10 cellular contexts compared by ENCODE assay signal in the genomic region with DNA sequence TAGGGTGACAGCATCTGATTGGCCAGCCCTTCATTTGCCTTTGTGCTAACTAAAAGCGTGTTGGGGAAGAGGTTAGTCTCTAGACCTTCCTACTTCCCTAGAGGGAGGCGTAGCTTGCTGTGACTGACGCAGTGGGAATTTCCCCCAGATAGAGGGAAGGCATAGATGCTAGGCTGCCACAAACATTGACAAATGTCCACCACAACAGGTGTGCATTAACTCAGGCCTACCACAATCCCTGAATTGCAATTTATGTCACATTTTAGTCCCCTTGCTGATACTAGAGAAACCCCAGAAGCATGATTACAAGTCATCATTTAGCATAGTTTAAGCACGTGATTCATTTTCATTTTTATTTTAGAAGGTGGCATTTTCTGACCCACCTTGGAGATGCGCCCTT.
DNase-seq lines count a peak whose midpoint lies in the region; ATAC-seq and TF ChIP-seq lines count a peak whose summit lies in the region.
"Had no signal": no experiment of that assay in that cellular context is flagged by ENCODE, and none has a peak within 500 bp of the region (broad histone marks: within the 10 kb centered on the region; RNA-seq: fewer than 3 reads in every experiment).

No MANE protein-coding gene starts in this region.

- H3K27me3 ChIP-seq in Karpas-422 (ENCODE audit: low read length): no peaks in the 10 kb centered on the region

- no peak for DNase-seq in activated CD8-positive, alpha-beta memory T cell treated with anti-CD3 and anti-CD28 coated beads, Interleukin-2, amount 10 ng/mL, durations not matched to agents 7 days and 5 days
- no peak for DNase-seq in activated CD8-positive, alpha-beta memory T cell treated with anti-CD3 and anti-CD28 coated beads for 24 hours
- peak; percentile 72 for DNase-seq in NAMALWA (ENCODE audit: low spot score)
- DNase-seq in osteocyte (ENCODE audit: extremely low spot score, unreplicated experiment): no peak
- DNase-seq in Right ventricle myocardium superior: no peak
- DNase-seq in Karpas-422: no peak
- DNase-seq: ACHN, WERI-Rb-1 had no signal

- CTCF ChIA-PET in activated CD8-positive, alpha-beta memory T cell treated with anti-CD3 and anti-CD28 coated beads, Interleukin-2, amount 10 ng/mL, durations not matched to agents 7 days and 5 days (lab: Charles Lee): interaction anchor here (0.6 to 2.8 kb wide), 8 partner anchors 8 to 433 kb away, joined by 3 to 17 read pairs (median 3); no protein-coding TSS in a partner anchor

- no peak overlapping the region for H3K4me2 ChIP-seq in Karpas-422 (ENCODE audit: low read depth, low read length, poor library complexity, severe bottlenecking)

- no peaks in the 10 kb centered on the region for H3K27me3 Mint-ChIP-seq in activated CD8-positive, alpha-beta memory T cell treated with anti-CD3 and anti-CD28 coated beads, Interleukin-2, amount 10 ng/mL, durations not matched to agents 7 days and 5 days
- H3K27me3 Mint-ChIP-seq in stimulated activated naive CD8-positive, alpha-beta T cell treated with anti-CD3 and anti-CD28 coated beads, Interleukin-15, Interleukin-2, amounts not matched to agents 100 ng/mL and 50 ng/mL, for 24 hours: peaks cover 6% of the 10 kb centered on the region
- peaks cover 19% of the 10 kb centered on the region for H3K27me3 Mint-ChIP-seq in osteocyte (ENCODE audit: unreplicated experiment)

- no peak overlapping the region for H3K4me3 Mint-ChIP-seq in activated CD8-positive, alpha-beta memory T cell treated with anti-CD3 and anti-CD28 coated beads, Interleukin-2, amount 10 ng/mL, durations not matched to agents 7 days and 5 days
- H3K4me3 Mint-ChIP-seq in stimulated activated naive CD8-positive, alpha-beta T cell treated with anti-CD3 and anti-CD28 coated beads, Interleukin-15, Interleukin-2, amounts not matched to agents 100 ng/mL and 50 ng/mL, for 24 hours: no peak overlapping the region
- H3K4me3 Mint-ChIP-seq in osteocyte (ENCODE audit: unreplicated experiment): no peak overlapping the region

- H3K9me3 Mint-ChIP-seq in activated CD8-positive, alpha-beta memory T cell treated with anti-CD3 and anti-CD28 coated beads, Interleukin-2, amount 10 ng/mL, durations not matched to agents 7 days and 5 days (ENCODE audit: low read depth): peaks cover 11% of the 10 kb centered on the region
- H3K9me3 Mint-ChIP-seq in stimulated activated naive CD8-positive, alpha-beta T cell treated with anti-CD3 and anti-CD28 coated beads, Interleukin-15, Interleukin-2, amounts not matched to agents 100 ng/mL and 50 ng/mL, for 24 hours: no peaks in the 10 kb centered on the region
- H3K9me3 Mint-ChIP-seq in osteocyte (ENCODE audit: unreplicated experiment): peaks cover 7% of the 10 kb centered on the region

- no peaks in the 10 kb centered on the region for H4K20me1 ChIP-seq in Karpas-422 (ENCODE audit: insufficient read depth, low read depth, low read length)

- no peaks in the 10 kb centered on the region for H3K36me3 ChIP-seq in Karpas-422 (ENCODE audit: insufficient read depth, low read length)
- H3K36me3 ChIP-seq: WERI-Rb-1 had no signal

- ATAC-seq in activated CD8-positive, alpha-beta memory T cell treated with anti-CD3 and anti-CD28 coated beads, Interleukin-2, amount 10 ng/mL, durations not matched to agents 7 days and 5 days: no peak
- peak; percentile 58 for ATAC-seq in HG02840 (IDR thresholded peaks at IDR 0.05; ENCODE audit: low FRiP score, unreplicated experiment)
- no peak for ATAC-seq in Right ventricle myocardium superior (ENCODE audit: poor library complexity)

- intact Hi-C loops in Right ventricle myocardium superior (cut with DNase I): no loop called here

- no peaks in the 10 kb centered on the region for H3K9me3 ChIP-seq in Karpas-422 (ENCODE audit: low read length)

- no peak for TF ChIP-seq CTCF in osteocyte (IDR thresholded peaks at IDR 0.05)

- H2AFZ ChIP-seq in Karpas-422 (ENCODE audit: low read length): no peak overlapping the region

- peak overlapping the region; percentile 96 for H3K27ac Mint-ChIP-seq in activated CD8-positive, alpha-beta memory T cell treated with anti-CD3 and anti-CD28 coated beads, Interleukin-2, amount 10 ng/mL, durations not matched to agents 7 days and 5 days
- H3K27ac Mint-ChIP-seq in stimulated activated naive CD8-positive, alpha-beta T cell treated with anti-CD3 and anti-CD28 coated beads, Interleukin-15, Interleukin-2, amounts not matched to agents 100 ng/mL and 50 ng/mL, for 24 hours: peak overlapping the region; percentile 61
- no peak overlapping the region for H3K27ac Mint-ChIP-seq in osteocyte (ENCODE audit: unreplicated experiment)

- peaks cover 10% of the 10 kb centered on the region for H3K36me3 Mint-ChIP-seq in activated CD8-positive, alpha-beta memory T cell treated with anti-CD3 and anti-CD28 coated beads, Interleukin-2, amount 10 ng/mL, durations not matched to agents 7 days and 5 days
- no peaks in the 10 kb centered on the region for H3K36me3 Mint-ChIP-seq in stimulated activated naive CD8-positive, alpha-beta T cell treated with anti-CD3 and anti-CD28 coated beads, Interleukin-15, Interleukin-2, amounts not matched to agents 100 ng/mL and 50 ng/mL, for 24 hours (ENCODE audit: low read depth)
- peaks cover 2% of the 10 kb centered on the region for H3K36me3 Mint-ChIP-seq in osteocyte (ENCODE audit: unreplicated experiment)

- no peak overlapping the region for H3K9ac ChIP-seq in Karpas-422 (ENCODE audit: low read length)

- no peaks in the 10 kb centered on the region for H3K79me2 ChIP-seq in Karpas-422 (ENCODE audit: low read length)

- no peak overlapping the region for H3K27ac ChIP-seq in Karpas-422 (ENCODE audit: low read length)
- H3K27ac ChIP-seq: WERI-Rb-1 had no signal

- no peak overlapping the region for H3K4me3 ChIP-seq in Karpas-422 (ENCODE audit: low read length)

- peaks cover 19% of the 10 kb centered on the region for H3K4me1 ChIP-seq in Karpas-422 (ENCODE audit: low read length)

- no peaks in the 10 kb centered on the region for H3K9me2 ChIP-seq in Karpas-422 (replicated peaks; ENCODE audit: insufficient read depth, low read length)

- peaks cover 29% of the 10 kb centered on the region for H3K4me1 Mint-ChIP-seq in activated CD8-positive, alpha-beta memory T cell treated with anti-CD3 and anti-CD28 coated beads, Interleukin-2, amount 10 ng/mL, durations not matched to agents 7 days and 5 days
- H3K4me1 Mint-ChIP-seq in stimulated activated naive CD8-positive, alpha-beta T cell treated with anti-CD3 and anti-CD28 coated beads, Interleukin-15, Interleukin-2, amounts not matched to agents 100 ng/mL and 50 ng/mL, for 24 hours (ENCODE audit: low read depth): peaks cover 19% of the 10 kb centered on the region
- no peaks in the 10 kb centered on the region for H3K4me1 Mint-ChIP-seq in osteocyte (ENCODE audit: unreplicated experiment)
